In the genomic region with DNA sequence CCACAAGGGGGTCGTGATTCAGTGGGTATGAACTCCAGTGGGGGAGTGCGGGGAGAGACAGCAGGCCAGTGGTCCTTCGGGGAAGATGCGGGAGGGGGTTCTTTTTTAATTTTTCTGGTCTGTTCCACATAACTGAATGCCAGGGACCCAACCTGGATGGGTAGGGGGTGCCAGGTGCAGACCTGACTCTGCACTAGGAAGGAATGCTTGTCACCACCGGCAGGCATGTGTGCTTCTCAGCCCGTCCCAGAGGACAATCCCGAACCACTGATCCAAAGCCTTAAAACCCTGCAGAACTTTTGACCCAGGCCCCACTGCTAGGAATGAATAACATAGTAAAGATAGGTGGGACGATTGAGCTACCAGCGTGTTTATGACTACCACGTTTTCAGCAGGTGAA, we compare ENCODE assay signal across 29 cellular contexts.
"Had no signal": no experiment of that assay in that cellular context is flagged by ENCODE, and none has a peak within 500 bp of the region (broad histone marks: within the 10 kb centered on the region; RNA-seq: fewer than 3 reads in every experiment).

No MANE protein-coding gene starts in this region.

- DNase-seq: naive thymus-derived CD8-positive, alpha-beta T cell; nephron progenitor cell; occipital lobe; ovary; posterior cingulate gyrus; psoas muscle; right cardiac atrium; right lobe of liver; sigmoid colon; small intestine; stimulated activated CD4-positive, alpha-beta T cell treated with anti-CD3 and anti-CD28 coated beads, Interleukin-15, amount 100 ng/mL, for 24 hours; stimulated activated CD4-positive, alpha-beta T cell treated with anti-CD3 and anti-CD28 coated beads, Interleukin-2, amount 100 ng/mL, for 24 hours; stimulated activated CD4-positive, alpha-beta T cell treated with anti-CD3 and anti-CD28 coated beads, Interleukin-2, amount 100 ng/mL, for 48 hours; stimulated activated CD4-positive, alpha-beta T cell treated with anti-CD3 and anti-CD28 coated beads, Interleukin-4, amount 100 ng/mL, for 24 hours; stimulated activated naive B cell treated with anti-CD40 and anti-IgM and Interleukin-4, amounts not matched to agents 10 μg/mL and 1 μg/mL and 100 μg/mL, for 72 hours; stimulated activated naive CD4-positive, alpha-beta T cell treated with Interleukin-2 at 50 U/mL for 16 hours; stomach; thyroid gland; trophoblast cell; upper lobe of left lung had no signal

- H3K27ac ChIP-seq: ovary, parathyroid adenoma, psoas muscle, right lobe of liver, sigmoid colon, stomach, thoracic aorta, thyroid gland, tibial nerve, upper lobe of left lung, vagina had no signal

- H3K9me3 ChIP-seq: ovary, psoas muscle, right lobe of liver, sigmoid colon, stomach, thoracic aorta, thyroid gland, tibial nerve, upper lobe of left lung, vagina had no signal

- H3K27me3 ChIP-seq: ovary, right lobe of liver, sigmoid colon, thyroid gland, tibial nerve, upper lobe of left lung, vagina had no signal

- H3K36me3 Mint-ChIP-seq: naive thymus-derived CD8-positive, alpha-beta T cell; natural killer cell treated with Interleukin-12 subunit alpha and Interleukin-12 subunit beta and Interleukin-15 and Interleukin-18, amount 100 ng/mL, for 72 hours; stimulated activated effector memory CD8-positive, alpha-beta T cell treated with anti-CD3 and anti-CD28 coated beads, Interleukin-12 subunit alpha, Interleukin-12 subunit beta, amount 100 ng/mL, for 72 hours; stimulated activated naive B cell treated with anti-CD40 and anti-IgM and Interleukin-4, amounts not matched to agents 10 μg/mL and 1 μg/mL and 100 μg/mL, for 72 hours had no signal

- H3K27me3 Mint-ChIP-seq: progenitor cell of endocrine pancreas had no signal

- H3K9ac ChIP-seq: parathyroid adenoma had no signal

- H2AFZ ChIP-seq: parathyroid adenoma had no signal

- H3K4me3 Mint-ChIP-seq: naive thymus-derived CD8-positive, alpha-beta T cell; natural killer cell treated with Interleukin-12 subunit alpha and Interleukin-12 subunit beta and Interleukin-15 and Interleukin-18, amount 100 ng/mL, for 72 hours; nephron progenitor cell; neural crest cell; stimulated activated effector memory CD8-positive, alpha-beta T cell treated with anti-CD3 and anti-CD28 coated beads, Interleukin-12 subunit alpha, Interleukin-12 subunit beta, amount 100 ng/mL, for 72 hours; stimulated activated naive B cell treated with anti-CD40 and anti-IgM and Interleukin-4, amounts not matched to agents 10 μg/mL and 1 μg/mL and 100 μg/mL, for 72 hours; stimulated activated naive CD8-positive, alpha-beta T cell treated with anti-CD3 and anti-CD28 coated beads, Interleukin-15, Interleukin-2, amounts not matched to agents 100 ng/mL and 50 ng/mL, for 24 hours had no signal

- H3K4me3 ChIP-seq: ovary, psoas muscle, right lobe of liver, sigmoid colon, stomach, thoracic aorta, thyroid gland, tibial nerve, upper lobe of left lung, vagina had no signal

- H3K27ac Mint-ChIP-seq: naive thymus-derived CD8-positive, alpha-beta T cell; natural killer cell treated with Interleukin-12 subunit alpha and Interleukin-12 subunit beta and Interleukin-15 and Interleukin-18, amount 100 ng/mL, for 72 hours; nephron progenitor cell; stimulated activated naive B cell treated with anti-CD40 and anti-IgM and Interleukin-4, amounts not matched to agents 10 μg/mL and 1 μg/mL and 100 μg/mL, for 72 hours; stimulated activated naive CD8-positive, alpha-beta T cell treated with anti-CD3 and anti-CD28 coated beads, Interleukin-15, Interleukin-2, amounts not matched to agents 100 ng/mL and 50 ng/mL, for 24 hours had no signal

- H3K9me3 Mint-ChIP-seq: naive thymus-derived CD8-positive, alpha-beta T cell; natural killer cell treated with Interleukin-12 subunit alpha and Interleukin-12 subunit beta and Interleukin-15 and Interleukin-18, amount 100 ng/mL, for 72 hours; nephron progenitor cell; neural crest cell; stimulated activated effector memory CD8-positive, alpha-beta T cell treated with anti-CD3 and anti-CD28 coated beads, Interleukin-12 subunit alpha, Interleukin-12 subunit beta, amount 100 ng/mL, for 72 hours; stimulated activated naive B cell treated with anti-CD40 and anti-IgM and Interleukin-4, amounts not matched to agents 10 μg/mL and 1 μg/mL and 100 μg/mL, for 72 hours; stimulated activated naive CD8-positive, alpha-beta T cell treated with anti-CD3 and anti-CD28 coated beads, Interleukin-15, Interleukin-2, amounts not matched to agents 100 ng/mL and 50 ng/mL, for 24 hours had no signal

- H3K36me3 ChIP-seq: ovary, right lobe of liver, sigmoid colon, stomach, thoracic aorta, thyroid gland, tibial nerve, upper lobe of left lung, vagina had no signal

- H3K4me1 ChIP-seq: parathyroid adenoma, psoas muscle had no signal
